23 cellular contexts compared by ENCODE assay signal in the genomic region with DNA sequence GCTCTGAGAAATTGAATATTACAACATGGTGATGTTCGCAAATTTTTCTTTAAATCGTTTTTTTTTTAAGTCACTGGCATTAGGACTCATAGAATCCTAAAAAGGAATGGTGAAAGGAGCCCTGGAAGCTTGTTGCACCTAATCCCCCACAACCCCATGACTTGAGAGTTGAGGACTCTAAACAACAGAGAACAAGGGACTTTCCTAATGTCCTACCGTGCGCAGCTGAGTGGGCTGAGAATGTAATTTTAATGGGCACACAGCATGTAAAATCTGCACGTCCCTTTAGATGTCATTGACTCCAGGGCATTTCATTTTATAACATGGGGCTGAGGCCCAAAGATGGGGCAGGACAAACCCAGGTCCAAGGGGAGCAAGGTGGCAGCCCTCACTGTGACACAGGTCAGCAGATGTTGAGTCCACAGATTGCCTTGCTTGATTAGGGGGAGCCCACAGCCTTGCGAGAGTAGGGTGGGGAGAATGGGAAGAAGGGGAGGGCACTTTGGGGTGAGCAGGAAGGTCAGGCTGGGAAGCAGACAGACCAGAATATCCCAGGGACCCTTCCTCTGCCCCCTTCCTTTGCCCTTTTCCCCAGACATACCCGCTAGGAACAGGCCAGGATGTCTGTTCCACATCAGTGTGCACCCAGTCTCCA.
DNase-seq lines count a peak whose midpoint lies in the region; ATAC-seq, FAIRE-seq and TF ChIP-seq lines count a peak whose summit lies in the region.
"Had no signal": no experiment of that assay in that cellular context is flagged by ENCODE, and none has a peak within 500 bp of the region (broad histone marks: within the 10 kb centered on the region; RNA-seq: fewer than 3 reads in every experiment).

No MANE protein-coding gene starts in this region.

- H2AFZ ChIP-seq in GM23338 (no peak overlapping the region), H1 (ENCODE audit: low read length) (no peak overlapping the region)

- DNase-seq in GM23338 (ENCODE audit: low spot score) (no peak), H1 (ENCODE audit: low read depth in 1 of 2, low spot score in 2 of 2) (peak in 1 of 2 experiments; percentile 19), osteocyte (ENCODE audit: extremely low spot score, unreplicated experiment) (peak; percentile 69), NCI-H1436 (lab: John Stamatoyannopoulos, UW) (no peak), COLO668 (lab: John Stamatoyannopoulos, UW; ENCODE audit: unreplicated experiment) (no peak), G401 (ENCODE audit: low spot score) (no peak)
- DNase-seq: DMS53, GF-D8, HCEC 1CT, Karpas-422, NCI-H1694 treated with DMSO at 0.1 percent for 48 hours, NCI-H2081 treated with DMSO at 0.1 percent for 48 hours, NCI-H446, NCI-H526 treated with DMSO at 0.1 percent for 48 hours, OCI-M1 had no signal

- no peak overlapping the region for H2BK120ac ChIP-seq in H1 (replicated peaks; ENCODE audit: low read depth, low read length)

- no peaks in the 10 kb centered on the region for H3K9me2 ChIP-seq in GM23338 (ENCODE audit: insufficient read depth)

- no peak overlapping the region for H3K14ac ChIP-seq in H1 (ENCODE audit: insufficient read length)

- H3K79me1 ChIP-seq in H1 (ENCODE audit: low read depth, low read length) = no peaks in the 10 kb centered on the region

- no peak overlapping the region; the same call in 1 of the 2 replicates for H2BK15ac ChIP-seq in H1 (ENCODE audit: low read length)

- H3K79me2 ChIP-seq in GM23338 (replicated peaks; ENCODE audit: insufficient read depth) = no peaks in the 10 kb centered on the region
- H3K79me2 ChIP-seq in H1 (ENCODE audit: control insufficient read depth in 1 of 2, insufficient read depth in 2 of 2, low read length in 2 of 2) = no peaks in the 10 kb centered on the region

- no peak overlapping the region for H3K27ac Mint-ChIP-seq in GM23338
- H3K27ac Mint-ChIP-seq in activated T-helper 17 cell treated with anti-CD3 and anti-CD28 coated beads, Interleukin-2, amount 50 U/mL, for 72 hours = peak overlapping the region; percentile 4
- no peak overlapping the region for H3K27ac Mint-ChIP-seq in osteocyte (ENCODE audit: unreplicated experiment)
- H3K27ac Mint-ChIP-seq: B cell, CD14-positive monocyte had no signal

- no peak overlapping the region for H3K23ac ChIP-seq in H1 (ENCODE audit: insufficient read length)

- H3K27ac ChIP-seq in GM23338 (ENCODE audit: low read depth) (no peak overlapping the region), H1 (ENCODE audit: low read depth, low read length) (no peak overlapping the region)
- H3K27ac ChIP-seq: A549 had no signal

- TF ChIP-seq CTCF in GM23338 (conservative IDR thresholded peaks at IDR 0.05; ENCODE audit: low read depth in 2 of 2) (no peak), H1 (IDR thresholded peaks at IDR 0.05; ENCODE audit: control extremely low read depth in 1 of 3, insufficient read depth in 1 of 3, low read depth in 1 of 3, low read length in 3 of 3) (no peak), osteocyte (IDR thresholded peaks at IDR 0.05) (no peak)

- no peaks in the 10 kb centered on the region for H3F3A ChIP-seq in GM23338 (replicated peaks; ENCODE audit: low read depth)

- no peak overlapping the region for H4K91ac ChIP-seq in H1 (replicated peaks; ENCODE audit: insufficient read length, low read length)

- no peak overlapping the region for H3K4me3 Mint-ChIP-seq in GM23338
- peak overlapping the region; percentile 20 for H3K4me3 Mint-ChIP-seq in activated T-helper 17 cell treated with anti-CD3 and anti-CD28 coated beads, Interleukin-2, amount 50 U/mL, for 72 hours
- H3K4me3 Mint-ChIP-seq in osteocyte (ENCODE audit: unreplicated experiment) = no peak overlapping the region
- H3K4me3 Mint-ChIP-seq: B cell, CD14-positive monocyte had no signal

- ATAC-seq in GM23338 (peak; percentile 43; the same call in 2 of the 3 replicates), HG02973 (IDR thresholded peaks at IDR 0.05; ENCODE audit: unreplicated experiment) (no peak)
- ATAC-seq in activated T-helper 17 cell treated with anti-CD3 and anti-CD28 coated beads, Interleukin-2, amount 50 U/mL, for 72 hours (replicated peaks) = peak; percentile 12
- ATAC-seq: A549, Right ventricle myocardium inferior had no signal

- no peak overlapping the region for H3K9ac ChIP-seq in H1 (replicated peaks in 1 of 4; ENCODE audit: extremely low read depth in 1 of 4, low read depth in 3 of 4, low read length in 3 of 4)

- no peak overlapping the region for H3K18ac ChIP-seq in H1 (ENCODE audit: extremely low read depth, low read length)

- no peaks in the 10 kb centered on the region for H3K9me3 ChIP-seq in H1 (ENCODE audit: insufficient read depth in 2 of 2, low read depth in 1 of 2, low read length in 1 of 2)
- H3K9me3 ChIP-seq: A549 had no signal

- H3K4me2 ChIP-seq in GM23338 (no peak overlapping the region), H1 (ENCODE audit: insufficient read depth in 1 of 2, low read depth in 2 of 2, low read length in 2 of 2) (no peak overlapping the region)
- H3K4me2 ChIP-seq: A549 had no signal

- H3K27me3 ChIP-seq in GM23338 (ENCODE audit: insufficient read depth) (no peaks in the 10 kb centered on the region), H1 (replicated peaks in 1 of 4; ENCODE audit: control insufficient read depth in 3 of 4, extremely low read depth in 1 of 4, insufficient read depth in 3 of 4, low read length in 3 of 4) (0 out of 7 replicates have a peak, but pooled peaks cover 0 to 3% (median 0%) of the 10 kb centered on the region in 4 experiments)

- no peak overlapping the region for H4K8ac ChIP-seq in H1 (ENCODE audit: extremely low read depth, insufficient read depth, low read length)

- no peaks in the 10 kb centered on the region for H3K23me2 ChIP-seq in H1 (ENCODE audit: low read depth, low read length)

- H3K36me3 Mint-ChIP-seq in GM23338 (ENCODE audit: low read depth) (no peaks in the 10 kb centered on the region), osteocyte (ENCODE audit: unreplicated experiment) (no peaks in the 10 kb centered on the region)
- H3K36me3 Mint-ChIP-seq in activated T-helper 17 cell treated with anti-CD3 and anti-CD28 coated beads, Interleukin-2, amount 50 U/mL, for 72 hours (ENCODE audit: low read depth) = no peaks in the 10 kb centered on the region
- H3K36me3 Mint-ChIP-seq: CD14-positive monocyte had no signal

- no peak overlapping the region for H3K4ac ChIP-seq in H1 (replicated peaks; ENCODE audit: insufficient read length, low read depth, low read length)

- peaks cover 9% of the 10 kb centered on the region for H3K4me1 Mint-ChIP-seq in GM23338
- no peaks in the 10 kb centered on the region for H3K4me1 Mint-ChIP-seq in activated T-helper 17 cell treated with anti-CD3 and anti-CD28 coated beads, Interleukin-2, amount 50 U/mL, for 72 hours
- no peaks in the 10 kb centered on the region for H3K4me1 Mint-ChIP-seq in osteocyte (ENCODE audit: unreplicated experiment)
- H3K4me1 Mint-ChIP-seq: B cell, CD14-positive monocyte had no signal

- H4K5ac ChIP-seq in H1 (ENCODE audit: insufficient read length, low read depth, low read length) = no peak overlapping the region

- TF ChIP-seq POLR2A in H1 (IDR thresholded peaks at IDR 0.05; ENCODE audit: control extremely low read depth in 1 of 2, low read depth in 2 of 2, low read length in 2 of 2) = no peak

- in situ Hi-C loops in G401 (cut with HindIII; ENCODE audit: low sequenced_read_pairs) = no loop called here

- H3K4me3 ChIP-seq in GM23338 = no peak overlapping the region
- no peak overlapping the region for H3K4me3 ChIP-seq in H1 (ENCODE audit: extremely low read depth in 1 of 4, insufficient read depth in 2 of 4, low read depth in 3 of 4, low read length in 4 of 4)
- H3K4me3 ChIP-seq: A549 had no signal

- H3K9me3 Mint-ChIP-seq in GM23338 (no peaks in the 10 kb centered on the region; the same call in 2 of the 3 replicates), osteocyte (ENCODE audit: unreplicated experiment) (no peaks in the 10 kb centered on the region)
- no peaks in the 10 kb centered on the region for H3K9me3 Mint-ChIP-seq in activated T-helper 17 cell treated with anti-CD3 and anti-CD28 coated beads, Interleukin-2, amount 50 U/mL, for 72 hours
- H3K9me3 Mint-ChIP-seq: CD14-positive monocyte had no signal

- no peak overlapping the region for H2BK20ac ChIP-seq in H1 (ENCODE audit: low read length)

- CTCF ChIA-PET in H1 (lab: Charles Lee; ENCODE audit: partially characterized antibody) = interaction anchor here (0.7 to 1.0 kb wide), 3 partner anchors 14 to 342 kb away, joined by 3 read pairs; no protein-coding TSS in a partner anchor

- H2BK12ac ChIP-seq in H1 (ENCODE audit: low read depth, low read length) = no peak overlapping the region

- H2AK5ac ChIP-seq in H1 (ENCODE audit: low read depth, low read length) = no peak overlapping the region

- H4K20me1 ChIP-seq in GM23338 (replicated peaks; ENCODE audit: insufficient read depth) (no peaks in the 10 kb centered on the region), H1 (replicated peaks in 1 of 2; ENCODE audit: control insufficient read depth in 1 of 2, insufficient read depth in 2 of 2, low read length in 2 of 2) (no peaks in the 10 kb centered on the region)

- no peaks in the 10 kb centered on the region for H3K36me3 ChIP-seq in GM23338 (ENCODE audit: insufficient read depth)
- H3K36me3 ChIP-seq in H1 (ENCODE audit: control insufficient read depth in 2 of 4, insufficient read depth in 4 of 4, low read length in 3 of 4) = no peaks in the 10 kb centered on the region

- TF ChIP-seq EP300 in H1 (IDR thresholded peaks at IDR 0.05; ENCODE audit: borderline replicate concordance in 1 of 2, low read depth in 2 of 2, low read length in 2 of 2) = no peak

- POLR2A ChIA-PET in H1 (lab: Charles Lee; ENCODE audit: partially characterized antibody) = interaction anchor here (0.7 kb wide), 1 partner anchor 48 kb away, joined by 3 read pairs; no protein-coding TSS in a partner anchor

- TF ChIP-seq RAD21 in H1 (IDR thresholded peaks at IDR 0.05 in 1 of 2, conservative IDR thresholded peaks at IDR 0.05 in 1 of 2; ENCODE audit: low read depth in 2 of 2, low read length in 2 of 2) = no peak

- WGBS in H1 (ENCODE audit: extremely low coverage in 1 of 2, insufficient coverage in 1 of 2, insufficient read length in 1 of 2, insufficient replicate concordance in 2 of 2, low coverage in 1 of 2, low lambda C conversion rate in 2 of 2, missing lambda C conversion rate in 1 of 2), 2 experiments = 86% methylated on average over 7 of the region's 7 CpGs; no CpG with 5 or more reads in 1 of the 2 experiments

- H3K27me3 Mint-ChIP-seq in GM23338 (ENCODE audit: insufficient read depth, low read depth, poor library complexity) (peaks cover 6% of the 10 kb centered on the region), osteocyte (ENCODE audit: unreplicated experiment) (peaks cover 52% of the 10 kb centered on the region)
- H3K27me3 Mint-ChIP-seq in activated T-helper 17 cell treated with anti-CD3 and anti-CD28 coated beads, Interleukin-2, amount 50 U/mL, for 72 hours = peaks cover 19% of the 10 kb centered on the region

- H3K4me1 ChIP-seq in GM23338 (ENCODE audit: insufficient read depth) (no peaks in the 10 kb centered on the region), H1 (replicated peaks in 1 of 4; ENCODE audit: control insufficient read depth in 3 of 4, insufficient read depth in 4 of 4, low read length in 3 of 4) (peaks cover 0 to 3% (median under 1%) of the 10 kb centered on the region in 4 experiments; a peak in 5 of 7 replicates)
- H3K4me1 ChIP-seq: A549 had no signal

- no peak for FAIRE-seq in H1 (lab: Jason Lieb, UNC)
- FAIRE-seq: A549, D721Med, RCC 7860 had no signal

- no peak overlapping the region for H3K56ac ChIP-seq in H1 (replicated peaks; ENCODE audit: insufficient read length, low read depth, low read length)

- H2BK5ac ChIP-seq in H1 (ENCODE audit: low read depth, low read length) = no peak overlapping the region
